17 cellular contexts compared by ENCODE assay signal in the genomic region with DNA sequence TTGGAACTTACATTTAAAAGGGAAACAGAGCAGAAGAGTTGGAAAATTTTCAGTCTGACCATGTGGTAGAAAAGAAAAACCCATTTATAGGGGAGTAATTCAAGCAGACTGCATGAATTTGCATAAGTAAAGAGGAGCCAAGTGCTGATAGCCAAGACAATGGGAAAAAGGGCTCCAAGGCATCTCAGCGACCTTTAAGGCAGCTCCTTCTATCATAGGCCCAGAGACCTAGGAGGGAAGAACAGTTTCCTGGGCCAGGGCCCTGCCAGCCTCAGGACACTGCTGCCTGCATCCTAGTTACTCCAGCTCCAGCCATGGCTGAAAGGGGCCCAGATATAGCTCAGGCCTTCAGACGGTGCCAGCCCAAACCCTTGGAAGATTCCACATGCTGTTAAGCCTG. TPM values are rescaled to one million over a fixed set of nuclear protein-coding genes. Genes with fewer than 3 reads are reported as not detected.
"Had no signal": no experiment of that assay in that cellular context is flagged by ENCODE, and none has a peak within 500 bp of the region (broad histone marks: within the 10 kb centered on the region; RNA-seq: fewer than 3 reads in every experiment).

No MANE protein-coding gene starts in this region.

- H3K27me3 Mint-ChIP-seq: activated CD4-positive, alpha-beta T cell treated with anti-CD3 and anti-CD28 coated beads, Interleukin-2, amount 10 ng/mL, durations not matched to agents 7 days and 5 days; naive thymus-derived CD8-positive, alpha-beta T cell had no signal

- H3K27me3 ChIP-seq: foreskin keratinocyte, transverse colon had no signal

- H3K27ac ChIP-seq: foreskin keratinocyte, skin epidermis, transverse colon had no signal

- DNase-seq: activated CD4-positive, alpha-beta T cell treated with anti-CD3 and anti-CD28 coated beads, Interleukin-2, amount 10 ng/mL, durations not matched to agents 7 days and 5 days; activated CD8-positive, alpha-beta memory T cell treated with anti-CD3 and anti-CD28 coated beads, Interleukin-2, amount 50 U/mL, for 48 hours; cortex of kidney; effector CD8-positive, alpha-beta T cell; foreskin keratinocyte; glutamatergic neuron; left cardiac atrium; naive thymus-derived CD8-positive, alpha-beta T cell; posterior cingulate gyrus; stimulated activated CD4-positive, alpha-beta T cell treated with anti-CD3 and anti-CD28 coated beads, Interleukin-4, amount 100 ng/mL, for 24 hours; stimulated activated naive CD4-positive, alpha-beta T cell treated with Interleukin-2 at 50 U/mL for 16 hours; SW 1271; transverse colon had no signal

- H3K4me3 ChIP-seq: lung, skin epidermis, transverse colon had no signal

- H3K36me3 ChIP-seq: transverse colon had no signal

- H3K9me3 ChIP-seq: transverse colon had no signal

- ATAC-seq: foreskin keratinocyte; naive thymus-derived CD8-positive, alpha-beta T cell had no signal

- H3K4me3 Mint-ChIP-seq: activated CD4-positive, alpha-beta T cell treated with anti-CD3 and anti-CD28 coated beads, Interleukin-2, amount 10 ng/mL, durations not matched to agents 7 days and 5 days; activated T-helper 1 cell treated with anti-CD3 and anti-CD28 coated beads, Interleukin-12 subunit alpha, Interleukin-12 subunit beta, Interleukin-2, Interleukin-4 antibody, amounts not matched to agents 30 ng/mL and 10 ng/mL and 1 ng/mL, durations not matched to agents 14 hours and 24 hours and 36 hours; naive thymus-derived CD8-positive, alpha-beta T cell; T-helper 2 cell treated with Interferon-gamma antibody and Interleukin-4, amounts not matched to agents 5 μg/mL and 100 μg/mL, for 36 hours had no signal

- H3K27ac Mint-ChIP-seq: activated CD4-positive, alpha-beta T cell treated with anti-CD3 and anti-CD28 coated beads, Interleukin-2, amount 10 ng/mL, durations not matched to agents 7 days and 5 days; activated T-helper 1 cell treated with anti-CD3 and anti-CD28 coated beads, Interleukin-12 subunit alpha, Interleukin-12 subunit beta, Interleukin-2, Interleukin-4 antibody, amounts not matched to agents 30 ng/mL and 10 ng/mL and 1 ng/mL, durations not matched to agents 14 hours and 24 hours and 36 hours; T-helper 2 cell treated with Interferon-gamma antibody and Interleukin-4, amounts not matched to agents 5 μg/mL and 100 μg/mL, for 36 hours had no signal

RNA-seq across cellular contexts. Expression of gene DZIP1, which starts 40.0 kb away (rescaled TPM):
- total RNA-seq: naive thymus-derived CD8-positive, alpha-beta T cell had no signal
- polyA plus RNA-seq: naive thymus-derived CD8-positive, alpha-beta T cell had no signal
